In genomic region chr1:192545781-192546521, GRCh38 we compare ENCODE assay signal across 8 cellular contexts. TPM values are rescaled to one million over a fixed set of nuclear protein-coding genes. Genes with fewer than 3 reads are reported as not detected.
A peak's percentile ranks its signal among the peaks of the same experiment; 100 is the strongest.
DNase-seq lines count a peak whose midpoint lies in the region; ATAC-seq and TF ChIP-seq lines count a peak whose summit lies in the region.

No MANE protein-coding gene starts in this region.

- peaks cover 6% of the 10 kb centered on the region for H3K4me1 ChIP-seq in smooth muscle cell (ENCODE audit: low read depth)

- H3K4me3 ChIP-seq in smooth muscle cell, result no peak overlapping the region

- 94% methylated on average over 3 of the region's 3 CpGs for WGBS in smooth muscle cell (ENCODE audit: low lambda C conversion rate)

- H3F3A ChIP-seq in smooth muscle cell (ENCODE audit: low read depth), result peaks cover 14% of the 10 kb centered on the region

- H3K9me3 ChIP-seq in smooth muscle cell (replicated peaks; ENCODE audit: low read depth), result no peaks in the 10 kb centered on the region

- CTCF ChIA-PET in WTC11 (lab: Charles Lee), result no interaction called here
- CTCF ChIA-PET in HEK293T (lab: Yijun Ruan, JAX), result interaction anchor here (1.2 kb wide), 1 partner anchor 47 kb away, joined by 3 read pairs; no protein-coding TSS in a partner anchor

- no peaks in the 10 kb centered on the region for H4K20me1 ChIP-seq in smooth muscle cell (ENCODE audit: low read depth)

- H3K9me3 Mint-ChIP-seq in WTC11, result no peaks in the 10 kb centered on the region

- H3K27ac Mint-ChIP-seq in WTC11, result no peak overlapping the region

- DNase-seq in Ammon's horn (ENCODE audit: low spot score) (peak; percentile 47), WTC11 (ENCODE audit: low spot score) (no peak), smooth muscle cell (lab: John Stamatoyannopoulos, UW; ENCODE audit: unreplicated experiment) (no peak), HEK293T (ENCODE audit: extremely low spot score) (no peak)
- DNase-seq in stimulated activated CD4-positive, alpha-beta T cell treated with anti-CD3 and anti-CD28 coated beads, Interleukin-4, amount 100 ng/mL, for 24 hours, result no peak
- no peak for DNase-seq in activated T-cell treated with anti-CD3 and anti-CD28 coated beads, Interleukin-2, amount 50 U/mL, for 48 hours

- POLR2A ChIA-PET in WTC11 (lab: Charles Lee) (no interaction called here), HEK293T (lab: Yijun Ruan, JAX) (no interaction called here)

- H3K79me2 ChIP-seq in smooth muscle cell (ENCODE audit: low read depth), result no peaks in the 10 kb centered on the region

- no peaks in the 10 kb centered on the region for H3K27me3 Mint-ChIP-seq in WTC11 (ENCODE audit: low read depth)

- ATAC-seq in GM19395 (IDR thresholded peaks at IDR 0.05; ENCODE audit: unreplicated experiment) (peak; percentile 70), HG03354 (IDR thresholded peaks at IDR 0.05; ENCODE audit: poor library complexity, severe bottlenecking, unreplicated experiment) (peak; percentile 66), WTC11 (peak; percentile 40; the same call in 1 of the 2 replicates)

- TF ChIP-seq CTCF in WTC11 (IDR thresholded peaks at IDR 0.05), result no peak
- TF ChIP-seq CTCF in smooth muscle cell (IDR thresholded peaks at IDR 0.05; ENCODE audit: borderline replicate concordance, insufficient read depth, poor library complexity, severe bottlenecking), result no peak

- H3K27ac ChIP-seq in smooth muscle cell (ENCODE audit: low read depth), result peak overlapping the region; percentile 78

- no peaks in the 10 kb centered on the region for H3K36me3 ChIP-seq in smooth muscle cell (ENCODE audit: low read depth)

- no peaks in the 10 kb centered on the region for H3K36me3 Mint-ChIP-seq in WTC11

- peaks cover 28% of the 10 kb centered on the region for H3K4me1 Mint-ChIP-seq in WTC11

- H3K4me2 ChIP-seq in smooth muscle cell, result peak overlapping the region; percentile 76

- H3K9ac ChIP-seq in smooth muscle cell (ENCODE audit: low read depth), result peak overlapping the region; percentile 47

- H3K4me3 Mint-ChIP-seq in WTC11, result no peak overlapping the region

- no peak overlapping the region for H2AFZ ChIP-seq in smooth muscle cell (ENCODE audit: low read depth)

- H3K27me3 ChIP-seq in smooth muscle cell (ENCODE audit: low read depth), result no peaks in the 10 kb centered on the region

TF ChIP-seq in WTC11, 78 proteins besides CTCF, POLR2A, EP300 and RAD21 (continues in another document):
- TF ChIP-seq, protein P1, sequence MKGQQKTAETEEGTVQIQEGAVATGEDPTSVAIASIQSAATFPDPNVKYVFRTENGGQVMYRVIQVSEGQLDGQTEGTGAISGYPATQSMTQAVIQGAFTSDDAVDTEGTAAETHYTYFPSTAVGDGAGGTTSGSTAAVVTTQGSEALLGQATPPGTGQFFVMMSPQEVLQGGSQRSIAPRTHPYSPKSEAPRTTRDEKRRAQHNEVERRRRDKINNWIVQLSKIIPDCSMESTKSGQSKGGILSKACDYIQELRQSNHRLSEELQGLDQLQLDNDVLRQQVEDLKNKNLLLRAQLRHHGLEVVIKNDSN (CRISPR knock-in tag; IDR thresholded peaks at IDR 0.05), result no peak
- TF ChIP-seq ZMAT4 (CRISPR knock-in tag; IDR thresholded peaks at IDR 0.05) (no peak), CBFB (CRISPR knock-in tag; IDR thresholded peaks at IDR 0.05; ENCODE audit: low read depth) (no peak), FOXP1 (CRISPR knock-in tag; IDR thresholded peaks at IDR 0.05; ENCODE audit: borderline replicate concordance) (no peak), SMAD3 (CRISPR knock-in tag; IDR thresholded peaks at IDR 0.05; ENCODE audit: borderline replicate concordance) (no peak), ZNF232 (CRISPR knock-in tag; IDR thresholded peaks at IDR 0.05) (no peak), NR2C2 (CRISPR knock-in tag; IDR thresholded peaks at IDR 0.05) (no peak), ZNF317 (CRISPR knock-in tag; IDR thresholded peaks at IDR 0.05; ENCODE audit: borderline replicate concordance, low read depth) (no peak), ZNF416 (CRISPR knock-in tag; IDR thresholded peaks at IDR 0.05) (no peak), STAT6 (CRISPR knock-in tag; conservative IDR thresholded peaks at IDR 0.05; ENCODE audit: low read depth) (no peak), ZNF263 (CRISPR knock-in tag; IDR thresholded peaks at IDR 0.05; ENCODE audit: low read depth) (no peak)

TF ChIP-seq in HEK293T, 16 proteins besides CTCF, POLR2A, EP300 and RAD21:
- no peak for TF ChIP-seq ZNF384 (IDR thresholded peaks at IDR 0.05)
- TF ChIP-seq L3MBTL2 (conservative IDR thresholded peaks at IDR 0.05), result no peak
- no peak for TF ChIP-seq ELF4 (IDR thresholded peaks at IDR 0.05)
- TF ChIP-seq FOXK2 (IDR thresholded peaks at IDR 0.05), result no peak
- TF ChIP-seq LEF1 (IDR thresholded peaks at IDR 0.05; ENCODE audit: borderline replicate concordance), result no peak
- TF ChIP-seq CTBP1 (IDR thresholded peaks at IDR 0.05; ENCODE audit: borderline replicate concordance), result no peak
- TF ChIP-seq SUZ12 (IDR thresholded peaks at IDR 0.05), result no peak
- TF ChIP-seq TARDBP (IDR thresholded peaks at IDR 0.05), result no peak
- no peak for TF ChIP-seq FOXM1 (IDR thresholded peaks at IDR 0.05; ENCODE audit: borderline replicate concordance)
- no peak for TF ChIP-seq BHLHE40 (IDR thresholded peaks at IDR 0.05; ENCODE audit: borderline replicate concordance)
- TF ChIP-seq SP1 (IDR thresholded peaks at IDR 0.05), result no peak
- TF ChIP-seq, protein P2, sequence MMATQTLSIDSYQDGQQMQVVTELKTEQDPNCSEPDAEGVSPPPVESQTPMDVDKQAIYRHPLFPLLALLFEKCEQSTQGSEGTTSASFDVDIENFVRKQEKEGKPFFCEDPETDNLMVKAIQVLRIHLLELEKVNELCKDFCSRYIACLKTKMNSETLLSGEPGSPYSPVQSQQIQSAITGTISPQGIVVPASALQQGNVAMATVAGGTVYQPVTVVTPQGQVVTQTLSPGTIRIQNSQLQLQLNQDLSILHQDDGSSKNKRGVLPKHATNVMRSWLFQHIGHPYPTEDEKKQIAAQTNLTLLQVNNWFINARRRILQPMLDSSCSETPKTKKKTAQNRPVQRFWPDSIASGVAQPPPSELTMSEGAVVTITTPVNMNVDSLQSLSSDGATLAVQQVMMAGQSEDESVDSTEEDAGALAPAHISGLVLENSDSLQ (IDR thresholded peaks at IDR 0.05), result no peak
- no peak for TF ChIP-seq ARNT (IDR thresholded peaks at IDR 0.05)
- TF ChIP-seq HDGF (IDR thresholded peaks at IDR 0.05; ENCODE audit: borderline replicate concordance), result no peak
- no peak for TF ChIP-seq NFRKB (IDR thresholded peaks at IDR 0.05)
- no peak for TF ChIP-seq FOXA1 (IDR thresholded peaks at IDR 0.05)

RNA-seq across cellular contexts. Expression of gene RGS1, which starts 29.6 kb away (rescaled TPM):
- total RNA-seq in WTC11 (2021), result 0.14 to 0.22 TPM in 2 of 3 replicates, not detected in the other
- 224 and 333 TPM in 2 replicates for total RNA-seq in smooth muscle cell
- polyA plus RNA-seq in smooth muscle cell, result 88.7 and 119 TPM in 2 replicates

Comparison
In these comparisons a context has a peak if more than half of its experiments do, and no peak if none do; other contexts are left out.
1. RNA of gene RGS1, which starts 29.6 kb away (total RNA-seq): 224 to 333 TPM in smooth muscle cell; 0.14 to 0.22 TPM in WTC11; every median in the first group is over 100 times any median in the second.
2. Peak in every context shown above with its lines, with median percentiles within 50 percentile points of each other: ATAC-seq.